Comparison of ENCODE assay signal across 26 cellular contexts in the genomic region with DNA sequence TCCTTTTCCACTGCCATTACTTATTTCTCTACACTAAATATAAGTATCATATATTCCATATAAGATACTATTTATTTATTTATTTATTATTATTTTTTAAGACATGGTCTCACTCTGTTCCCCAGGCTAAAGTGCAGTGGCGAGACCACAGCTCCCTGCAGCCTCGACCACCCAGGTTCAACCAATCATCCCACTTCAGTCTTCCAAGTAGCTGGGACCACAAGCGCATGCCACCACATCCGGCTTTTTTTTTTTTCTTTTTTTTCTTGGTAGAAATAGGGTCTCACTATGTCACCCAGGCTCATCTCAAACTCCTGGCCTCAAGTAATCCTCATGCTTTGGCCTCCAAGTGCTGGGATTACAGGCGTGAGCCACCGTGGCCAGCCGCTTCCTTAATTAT.
"Had no signal": no experiment of that assay in that cellular context is flagged by ENCODE, and none has a peak within 500 bp of the region (broad histone marks: within the 10 kb centered on the region; RNA-seq: fewer than 3 reads in every experiment).

No MANE protein-coding gene starts in this region.

- H3K9me3 ChIP-seq: ovary, psoas muscle, right lobe of liver, sigmoid colon, suprapubic skin, testis, tibial artery, transverse colon, upper lobe of right lung, uterus had no signal

- DNase-seq: natural killer cell; occipital lobe; ovary; posterior cingulate gyrus; psoas muscle; right cardiac atrium; right lobe of liver; sigmoid colon; small intestine; stimulated activated CD4-positive, alpha-beta T cell treated with anti-CD3 and anti-CD28 coated beads, Interleukin-15, amount 100 ng/mL, for 24 hours; stimulated activated CD4-positive, alpha-beta T cell treated with anti-CD3 and anti-CD28 coated beads, Interleukin-2, amount 100 ng/mL, for 24 hours; stimulated activated CD4-positive, alpha-beta T cell treated with anti-CD3 and anti-CD28 coated beads, Interleukin-2, amount 100 ng/mL, for 48 hours; stimulated activated CD4-positive, alpha-beta T cell treated with anti-CD3 and anti-CD28 coated beads, Interleukin-4, amount 100 ng/mL, for 24 hours; stimulated activated naive CD4-positive, alpha-beta T cell; stimulated activated naive CD8-positive, alpha-beta T cell treated with anti-CD3 and anti-CD28 coated beads, Interleukin-15, amount 100 ng/mL, for 72 hours; stimulated activated naive CD8-positive, alpha-beta T cell treated with anti-CD3 and anti-CD28 coated beads, Interleukin-15, Interleukin-2, amounts not matched to agents 100 U/mL and 50 U/mL, for 24 hours; substantia nigra; testis; tibial artery; transverse colon; upper lobe of right lung; uterus had no signal

- H3K79me2 ChIP-seq: parathyroid adenoma had no signal

- H3K9ac ChIP-seq: neural progenitor cell, parathyroid adenoma had no signal

- H3K4me1 ChIP-seq: parathyroid adenoma, upper lobe of right lung, uterus had no signal

- H3K36me3 ChIP-seq: ovary, uterus had no signal

- H2AFZ ChIP-seq: neural progenitor cell, parathyroid adenoma had no signal

- ATAC-seq: natural killer cell; psoas muscle; right cardiac atrium; right lobe of liver; stimulated activated effector memory CD8-positive, alpha-beta T cell treated with anti-CD3 and anti-CD28 coated beads, Interleukin-12 subunit alpha, Interleukin-12 subunit beta, amount 100 ng/mL, for 72 hours; stimulated activated naive CD8-positive, alpha-beta T cell treated with anti-CD3 and anti-CD28 coated beads, Interleukin-15, amount 100 ng/mL, for 72 hours; stimulated activated naive CD8-positive, alpha-beta T cell treated with anti-CD3 and anti-CD28 coated beads, Interleukin-15, Interleukin-2, amounts not matched to agents 100 U/mL and 50 U/mL, for 24 hours; upper lobe of right lung had no signal

- H3K27me3 ChIP-seq: neural progenitor cell, ovary, right lobe of liver, sigmoid colon, suprapubic skin, testis, tibial artery, transverse colon, upper lobe of right lung, uterus had no signal

- H3K4me2 ChIP-seq: neural progenitor cell had no signal

- H3K4me3 ChIP-seq: neural progenitor cell, ovary, psoas muscle, right lobe of liver, sigmoid colon, suprapubic skin, testis, tibial artery, transverse colon, upper lobe of right lung, uterus had no signal

- H3K27ac ChIP-seq: neural progenitor cell, ovary, parathyroid adenoma, psoas muscle, right lobe of liver, sigmoid colon, suprapubic skin, testis, tibial artery, transverse colon, upper lobe of right lung, uterus had no signal
